ENCODE assay signal across 8 cellular contexts in genomic region chr6:13574149-13574570, GRCh38. TPM values are rescaled to one million over a fixed set of nuclear protein-coding genes. Genes with fewer than 3 reads are reported as not detected.
DNase-seq lines count a peak whose midpoint lies in the region; ATAC-seq and TF ChIP-seq lines count a peak whose summit lies in the region.

No MANE protein-coding gene starts in this region.

- H3K36me3 ChIP-seq in CD4-positive, CD25-positive, alpha-beta regulatory T cell (ENCODE audit: control insufficient read depth, insufficient read depth, low read length): no peaks in the 10 kb centered on the region
- H3K36me3 ChIP-seq in lower lobe of right lung: no peaks in the 10 kb centered on the region

- H3K27me3 Mint-ChIP-seq in CD4-positive, CD25-positive, alpha-beta regulatory T cell: peaks cover 34% of the 10 kb centered on the region

- peak; percentile 82 to 88 for ATAC-seq in CD4-positive, CD25-positive, alpha-beta regulatory T cell (ENCODE audit: low read depth in 2 of 2)
- ATAC-seq in GM19372 (IDR thresholded peaks at IDR 0.05; ENCODE audit: low read depth, unreplicated experiment) (peak; percentile 75), HG03521 (IDR thresholded peaks at IDR 0.05; ENCODE audit: unreplicated experiment) (peak; percentile 76), lower lobe of right lung (peak; percentile 97 to 98)

- intact Hi-C loops in dorsolateral prefrontal cortex (cut with DNase I) (loop anchor here (2.0 to 10.0 kb wide), 7 partner anchors 41 to 239 kb away; partner anchors contain the start of genes GFOD1 (in 2 of the 2), NOL7 (in 2 of the 2) and RANBP9 (in 1 of the 2)), lower lobe of right lung (cut with DNase I) (no loop called here)

- H3K27ac Mint-ChIP-seq in CD4-positive, CD25-positive, alpha-beta regulatory T cell: peak overlapping the region; percentile 95 to 98 (median 98)

- peak; percentile 90 to 97 (median 96) for DNase-seq in CD4-positive, CD25-positive, alpha-beta regulatory T cell
- peak; percentile 94 for DNase-seq in NCI-H526 treated with DMSO at 0.1 percent for 48 hours (lab: John Stamatoyannopoulos, UW)
- DNase-seq in activated CD4-positive, alpha-beta T cell treated with anti-CD3 and anti-CD28 coated beads, Interleukin-2, amount 50 U/mL, for 48 hours: peak; percentile 89 to 90
- peak; percentile 70 to 92 (median 84) for DNase-seq in dorsolateral prefrontal cortex
- DNase-seq in lower lobe of right lung: peak; percentile 94
- DNase-seq in stimulated activated CD4-positive, alpha-beta T cell treated with anti-CD3 and anti-CD28 coated beads, TNF-alpha, amount 100 ng/mL, for 1 hour (ENCODE audit: low read depth in 3 of 3, low spot score in 1 of 3): peak; percentile 84 to 88 (median 87)

- peaks cover 3% of the 10 kb centered on the region for H3K27me3 ChIP-seq in CD4-positive, CD25-positive, alpha-beta regulatory T cell (ENCODE audit: control insufficient read depth, insufficient read depth, low read length)
- H3K27me3 ChIP-seq in dorsolateral prefrontal cortex (no peaks in the 10 kb centered on the region), lower lobe of right lung (ENCODE audit: low read depth) (no peaks in the 10 kb centered on the region)

- peak overlapping the region; percentile 87 for H3K27ac ChIP-seq in CD4-positive, CD25-positive, alpha-beta regulatory T cell (ENCODE audit: insufficient read depth, low read length, poor library complexity, severe bottlenecking)
- H3K27ac ChIP-seq in dorsolateral prefrontal cortex (peak overlapping the region; percentile 75 to 99 (median 97)), lower lobe of right lung (peak overlapping the region; percentile 97)

- TF ChIP-seq CTCF in dorsolateral prefrontal cortex (IDR thresholded peaks at IDR 0.05 in 54 of 56, conservative IDR thresholded peaks at IDR 0.05 in 2 of 56; ENCODE audit: low read depth in 1 of 56, partially characterized antibody in 56 of 56) (peak; percentile 26 to 78 (median 60)), lower lobe of right lung (IDR thresholded peaks at IDR 0.05) (peak; percentile 47)

- H3K36me3 Mint-ChIP-seq in CD4-positive, CD25-positive, alpha-beta regulatory T cell: no peaks in the 10 kb centered on the region

- H3K9me3 Mint-ChIP-seq in CD4-positive, CD25-positive, alpha-beta regulatory T cell: no peaks in the 10 kb centered on the region

- H3K4me3 ChIP-seq in CD4-positive, CD25-positive, alpha-beta regulatory T cell (ENCODE audit: low read depth, low read length): peak overlapping the region; percentile 80
- H3K4me3 ChIP-seq in dorsolateral prefrontal cortex (peak overlapping the region; percentile 46 to 96 (median 87)), lower lobe of right lung (peak overlapping the region; percentile 84)

- H3K4me1 Mint-ChIP-seq in CD4-positive, CD25-positive, alpha-beta regulatory T cell: peaks cover 9 to 35% (median 24%) of the 10 kb centered on the region in 4 donors

- H3K4me3 Mint-ChIP-seq in CD4-positive, CD25-positive, alpha-beta regulatory T cell: peak overlapping the region; percentile 98 to 99 (median 99)

- no peaks in the 10 kb centered on the region for H3K9me3 ChIP-seq in CD4-positive, CD25-positive, alpha-beta regulatory T cell (ENCODE audit: control insufficient read depth in 2 of 2, low read length in 2 of 2)
- H3K9me3 ChIP-seq in lower lobe of right lung: no peaks in the 10 kb centered on the region

- H3K4me1 ChIP-seq in CD4-positive, CD25-positive, alpha-beta regulatory T cell (ENCODE audit: control insufficient read depth, insufficient read depth, low read length, poor library complexity, severe bottlenecking): peaks cover 5% of the 10 kb centered on the region
- peaks cover 15% of the 10 kb centered on the region for H3K4me1 ChIP-seq in lower lobe of right lung

RNA-seq across cellular contexts. Expression of gene SIRT5, which starts 0.2 kb away (rescaled TPM):
- 8.2 TPM for total RNA-seq in CD4-positive, CD25-positive, alpha-beta regulatory T cell
- polyA plus RNA-seq in CD4-positive, CD25-positive, alpha-beta regulatory T cell: 10 to 100 TPM in 3 of 4 donors, 1 to 10 TPM in 1; 9.7 to 12.5 (median 11.2) TPM
- total RNA-seq in dorsolateral prefrontal cortex (10 to 100 TPM; 21.4 to 45.4 (median 34.7) TPM), lower lobe of right lung (15.3 TPM)

RNA-seq across cellular contexts. Expression of gene NOL7, which starts 41.0 kb away (rescaled TPM):
- total RNA-seq in CD4-positive, CD25-positive, alpha-beta regulatory T cell: 50.2 TPM
- polyA plus RNA-seq in CD4-positive, CD25-positive, alpha-beta regulatory T cell: 100 to 1,000 TPM; 127 to 145 (median 130) TPM
- 10 to 100 TPM; 37.1 to 64.3 (median 48.9) TPM for total RNA-seq in dorsolateral prefrontal cortex
- 49.3 TPM for total RNA-seq in lower lobe of right lung

Comparison
In these comparisons a context has a peak if more than half of its experiments do, and no peak if none do; other contexts are left out.
1. Peak in every context shown above with its lines: DNase-seq, ATAC-seq, H3K4me3 ChIP-seq and H3K27ac ChIP-seq.